Comparison of ENCODE assay signal across 9 cellular contexts in genomic region chr22:38732251-38732815, GRCh38. TPM values are rescaled to one million over a fixed set of nuclear protein-coding genes. Genes with fewer than 3 reads are reported as not detected.
DNase-seq lines count a peak whose midpoint lies in the region; TF ChIP-seq lines count a peak whose summit lies in the region.
"Had no signal": no experiment of that assay in that cellular context is flagged by ENCODE, and none has a peak within 500 bp of the region (broad histone marks: within the 10 kb centered on the region; RNA-seq: fewer than 3 reads in every experiment).

No MANE protein-coding gene starts in this region.

- peaks cover 12 to 20% of the 10 kb centered on the region in 2 donors for H3K4me1 ChIP-seq in breast epithelium
- H3K4me1 ChIP-seq in mammary epithelial cell (ENCODE audit: insufficient read depth, low read length): peaks cover 4% of the 10 kb centered on the region
- peaks cover 20 to 22% of the 10 kb centered on the region in 2 donors for H3K4me1 ChIP-seq in ascending aorta
- peaks cover 31% of the 10 kb centered on the region for H3K4me1 ChIP-seq in muscle layer of colon (ENCODE audit: insufficient read depth, low read length)

- no peaks in the 10 kb centered on the region for H3K27me3 Mint-ChIP-seq in type B pancreatic cell

- H3K9ac ChIP-seq in mammary epithelial cell (ENCODE audit: insufficient read depth, low read length): no peak overlapping the region
- no peak overlapping the region for H3K9ac ChIP-seq in muscle layer of colon (ENCODE audit: low read length)

- H3K9me3 ChIP-seq in breast epithelium (no peaks in the 10 kb centered on the region), mammary epithelial cell (replicated peaks; ENCODE audit: insufficient read depth, low read length) (no peaks in the 10 kb centered on the region), ascending aorta (no peaks in the 10 kb centered on the region), muscle layer of colon (ENCODE audit: low read length) (no peaks in the 10 kb centered on the region)

- dilution Hi-C loops in mammary epithelial cell (cut with HindIII; ENCODE audit: low sequenced_read_pairs): no loop called here

- no peaks in the 10 kb centered on the region for H3K79me2 ChIP-seq in mammary epithelial cell (ENCODE audit: insufficient read depth, low read length)

- H3K4me3 ChIP-seq in breast epithelium: no peak overlapping the region
- no peak overlapping the region for H3K4me3 ChIP-seq in mammary epithelial cell (replicated peaks in 1 of 3; ENCODE audit: insufficient read depth in 1 of 3, low read depth in 2 of 3, low read length in 3 of 3)
- peak overlapping the region in 1 of 2 donors; percentile 11 for H3K4me3 ChIP-seq in ascending aorta
- no peak overlapping the region for H3K4me3 ChIP-seq in muscle layer of colon (ENCODE audit: low read depth in 1 of 2, low read length in 2 of 2)

- H3K27ac Mint-ChIP-seq in type B pancreatic cell: peak overlapping the region; percentile 86

- 52% methylated on average over 9 of the region's 13 CpGs for WGBS in mammary epithelial cell (ENCODE audit: low coverage, missing lambda C conversion rate)

- H3K27me3 ChIP-seq in breast epithelium (no peaks in the 10 kb centered on the region), mammary epithelial cell (ENCODE audit: insufficient read depth, low read length) (no peaks in the 10 kb centered on the region), ascending aorta (no peaks in the 10 kb centered on the region), muscle layer of colon (ENCODE audit: control insufficient read depth in 1 of 2, insufficient read depth in 2 of 2, low read length in 2 of 2) (no peaks in the 10 kb centered on the region)

- in situ Hi-C loops in mammary epithelial cell (cut with MboI; ENCODE audit: low sequenced_read_pairs in 2 of 2): no loop called here

- CTCF ChIA-PET in mammary epithelial cell (lab: Charles Lee; ENCODE audit: low non-redundant PET): no interaction called here

- no peaks in the 10 kb centered on the region for H3K9me3 Mint-ChIP-seq in type B pancreatic cell

- H3K36me3 Mint-ChIP-seq in type B pancreatic cell: peaks cover 3% of the 10 kb centered on the region

- peaks cover 3% of the 10 kb centered on the region for H3K4me1 Mint-ChIP-seq in type B pancreatic cell (ENCODE audit: unreplicated experiment)

- intact Hi-C loops in breast epithelium (cut with DNase I; ENCODE audit: low total_unique reads): loop anchor here (5.0 kb wide), 1 partner anchor 560 kb away; no protein-coding TSS in a partner anchor
- intact Hi-C loops in mammary epithelial cell (cut with micrococcal nuclease): no loop called here
- intact Hi-C loops in ascending aorta (cut with DNase I): no loop called here

- no peak overlapping the region for H3K4me3 Mint-ChIP-seq in type B pancreatic cell

- H4K20me1 ChIP-seq in mammary epithelial cell (ENCODE audit: insufficient read depth, low read length): no peaks in the 10 kb centered on the region

- no TSS peak for BruUV-seq in mammary epithelial cell (replicated peaks; lab: Mats Ljungman, UMichigan)

- peak overlapping the region; percentile 81 to 87 for H3K27ac ChIP-seq in breast epithelium
- no peak overlapping the region for H3K27ac ChIP-seq in mammary epithelial cell (ENCODE audit: insufficient read depth, low read depth, low read length)
- H3K27ac ChIP-seq in ascending aorta: peak overlapping the region; percentile 69 to 83
- peak overlapping the region; percentile 37 for H3K27ac ChIP-seq in muscle layer of colon (ENCODE audit: low read depth, low read length)

- TF ChIP-seq POLR2A in breast epithelium (IDR thresholded peaks at IDR 0.05): no peak

- TF ChIP-seq CTCF in breast epithelium (IDR thresholded peaks at IDR 0.05): peak in 1 of 3 donors; percentile 33
- TF ChIP-seq CTCF in mammary epithelial cell (conservative IDR thresholded peaks at IDR 0.05 in 1 of 2, IDR thresholded peaks at IDR 0.05 in 1 of 2; ENCODE audit: extremely low read depth in 1 of 2, insufficient read depth in 1 of 2, low read depth in 1 of 2, low read length in 2 of 2): no peak
- TF ChIP-seq CTCF in ascending aorta (IDR thresholded peaks at IDR 0.05): no peak
- no peak for TF ChIP-seq CTCF in type B pancreatic cell (conservative IDR thresholded peaks at IDR 0.05)

- no peak overlapping the region for H2AFZ ChIP-seq in mammary epithelial cell (ENCODE audit: low read depth, low read length)

- DNase-seq in breast epithelium (ENCODE audit: low spot score in 2 of 2) (peak in 1 of 2 donors; percentile 63), mammary epithelial cell (no peak), ascending aorta (ENCODE audit: low spot score in 2 of 2) (no peak), type B pancreatic cell (ENCODE audit: extremely low spot score, unreplicated experiment) (no peak), NCI-H1694 (lab: John Stamatoyannopoulos, UW) (no peak), NCI-H510A (lab: John Stamatoyannopoulos, UW) (no peak), iPS-NIHi7 (ENCODE audit: extremely low spot score) (no peak)
- DNase-seq: NCI-H187 had no signal

- H3K36me3 ChIP-seq in breast epithelium (peaks cover 20% of the 10 kb centered on the region), mammary epithelial cell (ENCODE audit: insufficient read depth, low read length) (peaks cover 14% of the 10 kb centered on the region), ascending aorta (peaks cover 67 to 82% of the 10 kb centered on the region in 2 donors), muscle layer of colon (ENCODE audit: insufficient read depth, low read length) (peaks cover 82% of the 10 kb centered on the region)

- no peak overlapping the region for H3K4me2 ChIP-seq in mammary epithelial cell (ENCODE audit: insufficient read depth, low read depth, low read length)

RNA-seq across cellular contexts. Expression of gene SUN2, which starts 23.5 kb away (rescaled TPM):
- total RNA-seq in breast epithelium (100 to 1,000 TPM; 173 to 577 (median 266) TPM), mammary epithelial cell (100 to 1,000 TPM in 1 of 2 donors, 10 to 100 TPM in 1; 70.3 to 106 TPM), ascending aorta (896 TPM), type B pancreatic cell (ENCODE audit: low replicate concordance) (43.5 and 70.5 TPM in 2 replicates)
- polyA plus RNA-seq in mammary epithelial cell: 39.1 TPM
- 142 TPM for polyA minus RNA-seq in mammary epithelial cell

RNA-seq across cellular contexts. Expression of gene GTPBP1, which starts 26.6 kb away (rescaled TPM):
- total RNA-seq in breast epithelium: 10 to 100 TPM; 32.3 to 58.7 (median 56.9) TPM
- 10 to 100 TPM; 23.0 to 47.4 TPM for total RNA-seq in mammary epithelial cell
- 20.1 TPM for polyA plus RNA-seq in mammary epithelial cell
- 33.3 TPM for polyA minus RNA-seq in mammary epithelial cell
- 89.5 TPM for total RNA-seq in ascending aorta
- 47.1 and 60.1 TPM in 2 replicates for total RNA-seq in type B pancreatic cell (ENCODE audit: low replicate concordance)

RNA-seq across cellular contexts. Expression of gene JOSD1, which starts 31.6 kb away (rescaled TPM):
- total RNA-seq in breast epithelium: 10 to 100 TPM; 60.5 to 80.8 (median 61.3) TPM
- 10 to 100 TPM; 51.5 to 64.5 TPM for total RNA-seq in mammary epithelial cell
- 42.8 TPM for polyA plus RNA-seq in mammary epithelial cell
- polyA minus RNA-seq in mammary epithelial cell: 68.6 TPM
- 153 TPM for total RNA-seq in ascending aorta
- total RNA-seq in type B pancreatic cell (ENCODE audit: low replicate concordance): 43.4 and 51.8 TPM in 2 replicates

RNA-seq across cellular contexts. Expression of gene TOMM22, which starts 50.6 kb away (rescaled TPM):
- 10 to 100 TPM; 30.6 to 37.3 (median 32.8) TPM for total RNA-seq in breast epithelium
- 10 to 100 TPM; 56.5 to 76.7 TPM for total RNA-seq in mammary epithelial cell
- 52.0 TPM for polyA plus RNA-seq in mammary epithelial cell
- polyA minus RNA-seq in mammary epithelial cell: 20.8 TPM
- total RNA-seq in ascending aorta: 19.3 TPM
- total RNA-seq in type B pancreatic cell (ENCODE audit: low replicate concordance): 80.8 and 91.6 TPM in 2 replicates
